ENCODE assay signal across 28 cellular contexts in genomic region chr6:128455959-128456358, GRCh38.
"Had no signal": no experiment of that assay in that cellular context is flagged by ENCODE, and none has a peak within 500 bp of the region (broad histone marks: within the 10 kb centered on the region; RNA-seq: fewer than 3 reads in every experiment).

No MANE protein-coding gene starts in this region.

- H3K9me2 ChIP-seq: SK-N-SH had no signal

- H3K27me3 ChIP-seq: body of pancreas, breast epithelium, Peyer's patch, SJSA1 had no signal

- ATAC-seq: activated CD8-positive, alpha-beta T cell treated with anti-CD3 and anti-CD28 coated beads for 36 hours; activated T-cell treated with anti-CD3 and anti-CD28 coated beads, Interleukin-2, amount 50 U/mL, for 72 hours; activated T-helper 17 cell treated with anti-CD3 and anti-CD28 coated beads, Interleukin-2, amount 50 U/mL, for 72 hours; body of pancreas; PC-3 had no signal

- H3K9me3 ChIP-seq: body of pancreas, breast epithelium, Peyer's patch, SJSA1, SK-N-SH had no signal

- H3K4me2 ChIP-seq: SK-N-SH had no signal

- H3K9ac ChIP-seq: SK-N-SH had no signal

- H3K4me3 ChIP-seq: body of pancreas, breast epithelium, Peyer's patch, SJSA1 had no signal

- DNase-seq: activated CD4-positive, alpha-beta T cell treated with anti-CD3 and anti-CD28 coated beads, Interleukin-2, amount 10 ng/mL, durations not matched to agents 24 days and 14 days; activated CD4-positive, alpha-beta T cell treated with anti-CD3 and anti-CD28 coated beads, Interleukin-2, amount 50 U/mL, for 4 hours; activated CD8-positive, alpha-beta T cell treated with anti-CD3 and anti-CD28 coated beads for 36 hours; activated effector memory CD4-positive, alpha-beta T cell treated with anti-CD3 and anti-CD28 coated beads, Interleukin-2, amount 50 U/mL, for 16 hours; activated naive CD4-positive, alpha-beta T cell treated with Interleukin-2 at 50 U/mL for 16 hours; activated naive CD8-positive, alpha-beta T cell treated with anti-CD3 and anti-CD28 coated beads, Interleukin-2, amount 10 ng/mL, durations not matched to agents 7 days and 5 days; activated T-cell treated with anti-CD3 and anti-CD28 coated beads, Interleukin-2, amount 50 U/mL, for 1 hour; activated T-cell treated with anti-CD3 and anti-CD28 coated beads, Interleukin-2, amount 50 U/mL, for 72 hours; body of pancreas; MM.1S; MV-4-11; NCI-H1092; NCI-H1436 treated with DMSO at 0.1 percent for 48 hours; NCI-H187 treated with DMSO at 0.1 percent for 48 hours; NCI-H2081; NCI-H2171 treated with DMSO at 0.1 percent for 48 hours; NCI-H345; NCI-H524 treated with DMSO at 0.1 percent for 48 hours; NCI-H748 treated with DMSO at 0.1 percent for 48 hours; NK-92 treated with Interleukin-12 subunit alpha and Interleukin-12 subunit beta, amount 100 ng/mL, for 24 hours; PC-3; Peyer's patch; RPMI8226; SHP77 treated with DMSO at 0.1 percent for 48 hours; SK-N-SH had no signal

- H3K27ac ChIP-seq: body of pancreas, breast epithelium, Peyer's patch, SJSA1 had no signal

- H3K4me1 ChIP-seq: breast epithelium, SJSA1 had no signal

- H3K36me3 ChIP-seq: breast epithelium, Peyer's patch, SJSA1 had no signal
